In genomic region chr17:82860606-82861392, GRCh38 we compare ENCODE assay signal across 12 cellular contexts. TPM values are rescaled to one million over a fixed set of nuclear protein-coding genes. Genes with fewer than 3 reads are reported as not detected.
A peak's percentile ranks its signal among the peaks of the same experiment; 100 is the strongest.
DNase-seq lines count a peak whose midpoint lies in the region; ATAC-seq, FAIRE-seq and TF ChIP-seq lines count a peak whose summit lies in the region.
"Had no signal": no experiment of that assay in that cellular context is flagged by ENCODE, and none has a peak within 500 bp of the region (broad histone marks: within the 10 kb centered on the region; RNA-seq: fewer than 3 reads in every experiment).

No MANE protein-coding gene starts in this region.

- TF ChIP-seq CTCF in activated CD8-positive, alpha-beta T cell treated with anti-CD3 and anti-CD28 coated beads for 36 hours (IDR thresholded peaks at IDR 0.05), result no peak
- TF ChIP-seq CTCF in upper lobe of right lung (IDR thresholded peaks at IDR 0.05) (no peak), D721Med (IDR thresholded peaks at IDR 0.05; ENCODE audit: insufficient read depth, missing control alignments) (no peak)

- ATAC-seq in left cardiac atrium (no peak), Right ventricle myocardium superior (ENCODE audit: poor library complexity) (no peak), upper lobe of right lung (no peak), left lobe of liver (no peak), HG02678 (IDR thresholded peaks at IDR 0.05; ENCODE audit: unreplicated experiment) (no peak)
- ATAC-seq in activated CD8-positive, alpha-beta T cell treated with anti-CD3 and anti-CD28 coated beads for 36 hours, result no peak

- H3K4me1 ChIP-seq in mesenchymal stem cell (ENCODE audit: control insufficient read depth, insufficient read depth, low read depth, low read length) (peaks cover 52% of the 10 kb centered on the region), upper lobe of right lung (peaks cover 22% of the 10 kb centered on the region)

- no peak overlapping the region for H2AFZ ChIP-seq in mesenchymal stem cell (ENCODE audit: low read depth, low read length)

- H2BK12ac ChIP-seq in mesenchymal stem cell (ENCODE audit: low read length in 2 of 2), result peak overlapping the region; percentile 23 to 92

- H3K4ac ChIP-seq in mesenchymal stem cell (ENCODE audit: low read depth in 1 of 2, low read length in 2 of 2), result peak overlapping the region in 1 of 2 experiments; percentile 89

- no peak for FAIRE-seq in D721Med (lab: Jason Lieb, UNC)

- H3K27ac ChIP-seq in mesenchymal stem cell (ENCODE audit: low read length, poor library complexity, severe bottlenecking), result no peak overlapping the region
- H3K27ac ChIP-seq in upper lobe of right lung, result peak overlapping the region; percentile 78

- H3K4me2 ChIP-seq in mesenchymal stem cell (ENCODE audit: low read length, poor library complexity, severe bottlenecking), result no peak overlapping the region

- peak overlapping the region; percentile 59 for H4K91ac ChIP-seq in mesenchymal stem cell (ENCODE audit: low read length)

- H3K23ac ChIP-seq in mesenchymal stem cell (ENCODE audit: low read length in 2 of 2), result no peak overlapping the region

- H3K9ac ChIP-seq in mesenchymal stem cell (ENCODE audit: low read length), result no peak overlapping the region

- H2BK5ac ChIP-seq in mesenchymal stem cell (ENCODE audit: low read depth, low read length, poor library complexity, severe bottlenecking), result no peak overlapping the region

- WGBS in mesenchymal stem cell, result 97% methylated on average over 38 of the region's 42 CpGs

- H3K27ac Mint-ChIP-seq in activated CD8-positive, alpha-beta T cell treated with anti-CD3 and anti-CD28 coated beads for 36 hours, result peak overlapping the region; percentile 96
- H3K27ac Mint-ChIP-seq: memory B cell had no signal

- H2BK15ac ChIP-seq in mesenchymal stem cell (ENCODE audit: low read depth, poor library complexity, severe bottlenecking), result no peak overlapping the region

- intact Hi-C loops in left cardiac atrium (cut with DNase I), result no loop called here
- intact Hi-C loops in Right ventricle myocardium superior (cut with DNase I), result no loop called here
- intact Hi-C loops in activated CD8-positive, alpha-beta T cell treated with anti-CD3 and anti-CD28 coated beads for 36 hours (cut with micrococcal nuclease), result no loop called here
- intact Hi-C loops in upper lobe of right lung (cut with DNase I), result no loop called here

- peak overlapping the region; percentile 35 for H2BK120ac ChIP-seq in mesenchymal stem cell (ENCODE audit: low read depth, low read length)

- H3K4me1 Mint-ChIP-seq in activated CD8-positive, alpha-beta T cell treated with anti-CD3 and anti-CD28 coated beads for 36 hours (ENCODE audit: low read depth), result peaks cover 69% of the 10 kb centered on the region

- H4K8ac ChIP-seq in mesenchymal stem cell (ENCODE audit: low read length), result peak overlapping the region; percentile 53

- POLR2A ChIA-PET in activated CD8-positive, alpha-beta T cell treated with anti-CD3 and anti-CD28 coated beads for 36 hours (lab: Charles Lee), result interaction anchor here (0.6 to 1.0 kb wide), 3 partner anchors 17 to 114 kb away, joined by 3 to 4 read pairs (median 3); no protein-coding TSS in a partner anchor

- peaks cover 7% of the 10 kb centered on the region for H3K36me3 Mint-ChIP-seq in activated CD8-positive, alpha-beta T cell treated with anti-CD3 and anti-CD28 coated beads for 36 hours (ENCODE audit: low read depth)

- DNase-seq in left cardiac atrium, result peak; percentile 13
- DNase-seq in Right ventricle myocardium superior, result no peak
- no peak for DNase-seq in activated CD8-positive, alpha-beta T cell treated with anti-CD3 and anti-CD28 coated beads for 36 hours
- DNase-seq in mesenchymal stem cell, result no peak
- no peak for DNase-seq in upper lobe of right lung
- no peak for DNase-seq in left lobe of liver (ENCODE audit: low spot score)
- no peak for DNase-seq in D721Med (ENCODE audit: insufficient read length, low spot score)
- DNase-seq: cerebellar nuclear complex, foreskin melanocyte, SHP77 treated with DMSO at 0.1 percent for 48 hours had no signal

- peaks cover 0 to 8% of the 10 kb centered on the region in 2 experiments for H3K36me3 ChIP-seq in mesenchymal stem cell (ENCODE audit: control insufficient read depth in 1 of 2, insufficient read depth in 2 of 2, low read depth in 1 of 2, low read length in 2 of 2)
- H3K36me3 ChIP-seq in upper lobe of right lung, result no peaks in the 10 kb centered on the region

- CTCF ChIA-PET in activated CD8-positive, alpha-beta T cell treated with anti-CD3 and anti-CD28 coated beads for 36 hours (lab: Charles Lee), result interaction anchor here (0.7 to 1.4 kb wide), 2 partner anchors 79 to 119 kb away, joined by 3 to 5 read pairs; no protein-coding TSS in a partner anchor

- H3K9me3 Mint-ChIP-seq in activated CD8-positive, alpha-beta T cell treated with anti-CD3 and anti-CD28 coated beads for 36 hours, result no peaks in the 10 kb centered on the region
- H3K9me3 Mint-ChIP-seq: memory B cell had no signal

- H3K18ac ChIP-seq in mesenchymal stem cell (ENCODE audit: low read depth in 1 of 2, low read length in 2 of 2), result peak overlapping the region; percentile 52 to 87

- peak overlapping the region in 1 of 2 experiments; percentile 84 for H3K14ac ChIP-seq in mesenchymal stem cell (ENCODE audit: low read length in 2 of 2)

- H2AK5ac ChIP-seq in mesenchymal stem cell (ENCODE audit: low read length, severe bottlenecking), result peak overlapping the region; percentile 68

- H3K4me3 Mint-ChIP-seq in activated CD8-positive, alpha-beta T cell treated with anti-CD3 and anti-CD28 coated beads for 36 hours, result peak overlapping the region; percentile 62

- H3K9me3 ChIP-seq in mesenchymal stem cell (ENCODE audit: control insufficient read depth, low read length) (no peaks in the 10 kb centered on the region), upper lobe of right lung (no peaks in the 10 kb centered on the region)

- H3K27me3 ChIP-seq in mesenchymal stem cell (ENCODE audit: control insufficient read depth in 1 of 2, insufficient read depth in 1 of 2, low read length in 2 of 2) (no peaks in the 10 kb centered on the region), upper lobe of right lung (no peaks in the 10 kb centered on the region)

- H3K27me3 Mint-ChIP-seq in activated CD8-positive, alpha-beta T cell treated with anti-CD3 and anti-CD28 coated beads for 36 hours, result no peaks in the 10 kb centered on the region
- H3K27me3 Mint-ChIP-seq: memory B cell had no signal

- H3K4me3 ChIP-seq in mesenchymal stem cell (ENCODE audit: insufficient read depth in 1 of 2, low read depth in 1 of 2, low read length in 2 of 2) (no peak overlapping the region), upper lobe of right lung (no peak overlapping the region)

- H3K79me1 ChIP-seq in mesenchymal stem cell (replicated peaks; ENCODE audit: low read length, poor library complexity, severe bottlenecking), result peaks cover 16% of the 10 kb centered on the region

RNA-seq across cellular contexts. Expression of gene ZNF750, which starts 21.0 kb away (rescaled TPM):
- not detected for total RNA-seq in left cardiac atrium
- 0.13 TPM for total RNA-seq in Right ventricle myocardium superior
- not detected for total RNA-seq in activated CD8-positive, alpha-beta T cell treated with anti-CD3 and anti-CD28 coated beads for 36 hours
- not detected for polyA plus RNA-seq in mesenchymal stem cell (2013, experiment 1 of 2)
- not detected for polyA plus RNA-seq in mesenchymal stem cell (2013, experiment 2 of 2)
- total RNA-seq in upper lobe of right lung, result 5.6 TPM
- 0.08 TPM for total RNA-seq in left lobe of liver
